ENCODE assay signal across 21 cellular contexts in the genomic region with DNA sequence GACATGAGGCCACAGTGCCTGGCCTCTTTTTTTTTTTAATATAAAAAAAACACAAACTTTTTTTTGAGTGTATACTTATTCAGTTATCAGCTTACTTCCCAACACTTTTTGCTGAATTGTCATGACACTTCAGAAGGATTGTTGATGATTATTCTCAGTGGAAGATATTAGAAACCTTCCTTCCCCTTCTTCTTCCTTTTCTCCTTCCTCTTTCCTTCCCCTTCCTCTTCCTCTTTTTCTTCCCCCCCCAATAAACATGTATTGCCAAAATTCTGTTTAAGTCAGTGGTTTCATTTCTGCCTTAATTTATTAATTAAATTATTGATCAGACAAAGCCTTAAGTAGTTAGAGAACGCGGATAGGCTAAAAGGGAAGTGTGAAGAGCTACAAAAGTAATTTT. TPM values are rescaled to one million over a fixed set of nuclear protein-coding genes. Genes with fewer than 3 reads are reported as not detected.
DNase-seq lines count a peak whose midpoint lies in the region; ATAC-seq, FAIRE-seq and TF ChIP-seq lines count a peak whose summit lies in the region.
"Had no signal": no experiment of that assay in that cellular context is flagged by ENCODE, and none has a peak within 500 bp of the region (broad histone marks: within the 10 kb centered on the region; RNA-seq: fewer than 3 reads in every experiment).

No MANE protein-coding gene starts in this region.

- no peak overlapping the region for H3K4ac ChIP-seq in mesendoderm (ENCODE audit: low read depth, low read length)

- no peak overlapping the region for H2BK15ac ChIP-seq in mesendoderm (replicated peaks; ENCODE audit: low read depth)

- no peak overlapping the region for H2AK5ac ChIP-seq in mesendoderm (ENCODE audit: low read length)

- peaks cover 8% of the 10 kb centered on the region; the same call in 1 of the 2 replicates for H3F3A ChIP-seq in GM23338 (replicated peaks; ENCODE audit: low read depth)

- no peaks in the 10 kb centered on the region for H3K9me2 ChIP-seq in GM23338 (ENCODE audit: insufficient read depth)

- H2BK5ac ChIP-seq in mesendoderm (ENCODE audit: low read length): no peak overlapping the region

- H3K4me3 Mint-ChIP-seq in CD4-positive, CD25-positive, alpha-beta regulatory T cell: peak overlapping the region in 2 of 4 donors; percentile 92 to 97
- H3K4me3 Mint-ChIP-seq in GM23338 (no peak overlapping the region), T-helper 17 cell (peak overlapping the region; percentile 19)

- H3K9me3 ChIP-seq in CD4-positive, CD25-positive, alpha-beta regulatory T cell (ENCODE audit: control insufficient read depth in 2 of 2, low read length in 2 of 2): no peaks in the 10 kb centered on the region
- no peaks in the 10 kb centered on the region for H3K9me3 ChIP-seq in T-helper 17 cell (ENCODE audit: control insufficient read depth, low read length, poor library complexity, severe bottlenecking)
- H3K9me3 ChIP-seq: esophagus muscularis mucosa, spleen had no signal

- H3K27ac Mint-ChIP-seq in CD4-positive, CD25-positive, alpha-beta regulatory T cell: peak overlapping the region in 2 of 3 donors; percentile 64 to 89
- H3K27ac Mint-ChIP-seq in GM23338 (no peak overlapping the region), T-helper 17 cell (peak overlapping the region; percentile 75)

- H4K20me1 ChIP-seq in GM23338 (replicated peaks; ENCODE audit: insufficient read depth): peaks cover 12% of the 10 kb centered on the region

- peaks cover 13 to 69% (median 42%) of the 10 kb centered on the region in 4 donors for H3K4me1 Mint-ChIP-seq in CD4-positive, CD25-positive, alpha-beta regulatory T cell
- peaks cover 19% of the 10 kb centered on the region for H3K4me1 Mint-ChIP-seq in GM23338
- peaks cover 30% of the 10 kb centered on the region for H3K4me1 Mint-ChIP-seq in T-helper 17 cell

- peak overlapping the region; percentile 19 for H3K27ac ChIP-seq in CD4-positive, CD25-positive, alpha-beta regulatory T cell (ENCODE audit: insufficient read depth, low read length, poor library complexity, severe bottlenecking)
- H3K27ac ChIP-seq in GM23338 (ENCODE audit: low read depth) (no peak overlapping the region), mesendoderm (ENCODE audit: low read depth, low read length) (no peak overlapping the region)
- H3K27ac ChIP-seq: PC-9 had no signal

- no peak overlapping the region for H2AFZ ChIP-seq in GM23338
- H2AFZ ChIP-seq: PC-9 had no signal

- TF ChIP-seq CTCF in GM23338 (conservative IDR thresholded peaks at IDR 0.05; ENCODE audit: low read depth in 2 of 2): no peak

- H3K4me2 ChIP-seq in GM23338 (0 out of 2 replicates have a peak overlapping the region, but pooled peaks have one; percentile 82), mesendoderm (ENCODE audit: low read length) (no peak overlapping the region)

- no peak overlapping the region for H3K56ac ChIP-seq in mesendoderm (ENCODE audit: low read length)

- no CpG with 5 or more reads among the region's 2 CpGs for WGBS in mesendoderm (ENCODE audit: extremely low coverage, insufficient coverage, low lambda C conversion rate)

- no peaks in the 10 kb centered on the region for H3K27me3 ChIP-seq in CD4-positive, CD25-positive, alpha-beta regulatory T cell (ENCODE audit: control insufficient read depth, insufficient read depth, low read length)
- H3K27me3 ChIP-seq in GM23338 (ENCODE audit: insufficient read depth) (no peaks in the 10 kb centered on the region), mesendoderm (ENCODE audit: insufficient read depth, low read length, poor library complexity) (no peaks in the 10 kb centered on the region)
- H3K27me3 ChIP-seq: esophagus muscularis mucosa, spleen had no signal

- H3K79me2 ChIP-seq in GM23338 (replicated peaks; ENCODE audit: insufficient read depth): peaks cover 56% of the 10 kb centered on the region
- peaks cover 32% of the 10 kb centered on the region for H3K79me2 ChIP-seq in mesendoderm (ENCODE audit: control insufficient read depth, insufficient read depth, low read length)

- H3K27me3 Mint-ChIP-seq in CD4-positive, CD25-positive, alpha-beta regulatory T cell: peaks cover 6% of the 10 kb centered on the region
- H3K27me3 Mint-ChIP-seq in GM23338 (ENCODE audit: insufficient read depth, low read depth, poor library complexity) (peaks cover 11% of the 10 kb centered on the region), T-helper 17 cell (no peaks in the 10 kb centered on the region)
- H3K27me3 Mint-ChIP-seq: activated CD4-positive, alpha-beta T cell treated with anti-CD3 and anti-CD28 coated beads, Interleukin-2, amount 10 ng/mL, durations not matched to agents 7 days and 5 days; central memory CD8-positive, alpha-beta T cell had no signal

- H4K5ac ChIP-seq in mesendoderm (ENCODE audit: low read length): no peak overlapping the region

- no peak for ATAC-seq in CD4-positive, CD25-positive, alpha-beta regulatory T cell (ENCODE audit: low read depth in 2 of 2)
- no peak for ATAC-seq in GM23338
- no peak for ATAC-seq in T-helper 17 cell
- ATAC-seq: HCT116 had no signal

- no peak overlapping the region for H3K23ac ChIP-seq in mesendoderm (ENCODE audit: low read length)

- peaks cover 8% of the 10 kb centered on the region for H3K79me1 ChIP-seq in mesendoderm (ENCODE audit: low read length)

- H3K18ac ChIP-seq in mesendoderm (ENCODE audit: low read length): peak overlapping the region; percentile 5

- H3K9ac ChIP-seq in mesendoderm (ENCODE audit: low read length): no peak overlapping the region

- no peak overlapping the region for H4K8ac ChIP-seq in mesendoderm (ENCODE audit: low read depth, low read length)

- H3K4me1 ChIP-seq in CD4-positive, CD25-positive, alpha-beta regulatory T cell (ENCODE audit: control insufficient read depth, insufficient read depth, low read length, poor library complexity, severe bottlenecking): peaks cover 44% of the 10 kb centered on the region
- H3K4me1 ChIP-seq in GM23338 (ENCODE audit: insufficient read depth): peaks cover 17% of the 10 kb centered on the region
- H3K4me1 ChIP-seq in mesendoderm (ENCODE audit: control insufficient read depth, low read depth, low read length): peaks cover 5% of the 10 kb centered on the region

- no peak for DNase-seq in CD4-positive, CD25-positive, alpha-beta regulatory T cell
- no peak for DNase-seq in GM23338 (ENCODE audit: low spot score)
- no peak for DNase-seq in T-helper 17 cell
- no peak for DNase-seq in mesendoderm
- DNase-seq in germinal center (ENCODE audit: low spot score): no peak
- DNase-seq in GM12892 (ENCODE audit: insufficient read length): no peak
- DNase-seq in activated effector memory CD4-positive, alpha-beta T cell treated with anti-CD3 and anti-CD28 coated beads, Interleukin-2, amount 50 U/mL, for 16 hours: no peak
- no peak for DNase-seq in ecto neural progenitor cell (ENCODE audit: low spot score)
- DNase-seq: activated CD4-positive, alpha-beta T cell treated with anti-CD3 and anti-CD28 coated beads, Interleukin-2, amount 10 ng/mL, durations not matched to agents 7 days and 5 days; activated gamma-delta T cell treated with Interleukin-2 at 50 U/mL for 16 hours; effector CD4-positive, alpha-beta T cell; midbrain; NCI-H1417; NCI-H2107; NCI-H526; PC-9; spleen; stimulated activated CD8-positive, alpha-beta memory T cell treated with anti-CD3 and anti-CD28 coated beads, Interleukin-4, amount 100 ng/mL, for 48 hours had no signal

- no peak for TF ChIP-seq POLR2A in GM12892 (IDR thresholded peaks at IDR 0.05; ENCODE audit: low read depth, low read length)

- no peak for FAIRE-seq in GM12892 (lab: Jason Lieb, UNC)

- peak overlapping the region; percentile 23 for H3K4me3 ChIP-seq in CD4-positive, CD25-positive, alpha-beta regulatory T cell (ENCODE audit: low read depth, low read length)
- H3K4me3 ChIP-seq in GM23338: no peak overlapping the region
- H3K4me3 ChIP-seq in mesendoderm (ENCODE audit: low read length): no peak overlapping the region
- H3K4me3 ChIP-seq: PC-9 had no signal

- no peaks in the 10 kb centered on the region for H3K9me3 Mint-ChIP-seq in CD4-positive, CD25-positive, alpha-beta regulatory T cell
- H3K9me3 Mint-ChIP-seq in GM23338: no peaks in the 10 kb centered on the region
- H3K9me3 Mint-ChIP-seq: activated CD4-positive, alpha-beta T cell treated with anti-CD3 and anti-CD28 coated beads, Interleukin-2, amount 10 ng/mL, durations not matched to agents 7 days and 5 days; central memory CD8-positive, alpha-beta T cell had no signal

- peaks cover 14% of the 10 kb centered on the region for H3K36me3 Mint-ChIP-seq in CD4-positive, CD25-positive, alpha-beta regulatory T cell
- H3K36me3 Mint-ChIP-seq in GM23338 (ENCODE audit: low read depth): peaks cover 15% of the 10 kb centered on the region
- H3K36me3 Mint-ChIP-seq in T-helper 17 cell (ENCODE audit: low read depth): peaks cover 4% of the 10 kb centered on the region

- no peak overlapping the region for H2BK120ac ChIP-seq in mesendoderm (ENCODE audit: low read depth, low read length)

- H3K36me3 ChIP-seq in CD4-positive, CD25-positive, alpha-beta regulatory T cell (ENCODE audit: control insufficient read depth, insufficient read depth, low read length): peaks cover 21% of the 10 kb centered on the region
- H3K36me3 ChIP-seq in GM23338 (ENCODE audit: insufficient read depth) (peaks cover 16% of the 10 kb centered on the region; the same call in 1 of the 2 replicates), mesendoderm (ENCODE audit: control insufficient read depth, insufficient read depth, low read length) (peaks cover 2% of the 10 kb centered on the region)

TF ChIP-seq in GM23338, 12 proteins besides CTCF, POLR2A, EP300 and RAD21 (continues in another document):
- TF ChIP-seq ZNF331 (CRISPR knock-in tag; IDR thresholded peaks at IDR 0.05; ENCODE audit: low read depth) (no peak), STAT1 (IDR thresholded peaks at IDR 0.05; ENCODE audit: unreplicated experiment) (no peak)

RNA-seq across cellular contexts. Expression of a gene that starts 2.5 kb away (rescaled TPM):
- 43.5 TPM for total RNA-seq in CD4-positive, CD25-positive, alpha-beta regulatory T cell
- polyA plus RNA-seq in CD4-positive, CD25-positive, alpha-beta regulatory T cell: 1 to 10 TPM; 5.2 to 7.6 (median 5.9) TPM
- 41.1 and 48.0 TPM in 2 replicates for total RNA-seq in GM23338 (2014; rRNA removed; shearing (Covaris generic))
- 14.7 and 15.1 TPM in 2 replicates for polyA plus RNA-seq in GM23338 (2016; fragmentation: Nextera tagmentation; extraction: Ambion mirVana)
- 10 to 100 TPM; 34.5 to 41.5 TPM for total RNA-seq in T-helper 17 cell
- 14.3 TPM for polyA plus RNA-seq in mesendoderm (2013, experiment 1 of 2)
- polyA plus RNA-seq in mesendoderm (2013, experiment 2 of 2): 14.6 TPM
- 13.5 TPM for polyA plus RNA-seq in GM12892 (2012; ENCODE audit: missing spikeins)

RNA-seq across cellular contexts. Expression of a gene that starts 13.7 kb away (rescaled TPM):
- 8.8 TPM for total RNA-seq in CD4-positive, CD25-positive, alpha-beta regulatory T cell
- 10 to 100 TPM in 1 of 4 donors, 1 to 10 TPM in 3; 8.1 to 10.4 (median 9.1) TPM for polyA plus RNA-seq in CD4-positive, CD25-positive, alpha-beta regulatory T cell
- 536 and 559 TPM in 2 replicates for total RNA-seq in GM23338 (2014; rRNA removed; shearing (Covaris generic))
- polyA plus RNA-seq in GM23338 (2016; fragmentation: Nextera tagmentation; extraction: Ambion mirVana): 276 and 315 TPM in 2 replicates
- total RNA-seq in T-helper 17 cell: 1 to 10 TPM; 3.5 to 5.8 TPM
- 396 TPM for polyA plus RNA-seq in mesendoderm (2013, experiment 1 of 2)
- 398 TPM for polyA plus RNA-seq in mesendoderm (2013, experiment 2 of 2)
- 37.3 TPM for polyA plus RNA-seq in GM12892 (2012; ENCODE audit: missing spikeins)

Comparison
In these comparisons a context has a peak if more than half of its experiments do, and no peak if none do; other contexts are left out.
1. RNA of a gene that starts 13.7 kb away (total RNA-seq): 536 to 559 TPM in GM23338; 8.8 TPM in CD4-positive, CD25-positive, alpha-beta regulatory T cell (single experiment) and 3.5 to 5.8 TPM in T-helper 17 cell; every median in the first group is over 10 times any median in the second.